ENCODE assay signal across 14 cellular contexts in genomic region chr10:132266594-132267161, GRCh38. TPM values are rescaled to one million over a fixed set of nuclear protein-coding genes. Genes with fewer than 3 reads are reported as not detected.
DNase-seq lines count a peak whose midpoint lies in the region; ATAC-seq and TF ChIP-seq lines count a peak whose summit lies in the region.
"Had no signal": no experiment of that assay in that cellular context is flagged by ENCODE, and none has a peak within 500 bp of the region (broad histone marks: within the 10 kb centered on the region; RNA-seq: fewer than 3 reads in every experiment).

No MANE protein-coding gene starts in this region.

- ATAC-seq in T-helper 17 cell (no peak), left lobe of liver (no peak), GM21423 (IDR thresholded peaks at IDR 0.05; ENCODE audit: unreplicated experiment) (no peak)
- peak; percentile 16 for ATAC-seq in stimulated activated effector memory CD8-positive, alpha-beta T cell treated with anti-CD3 and anti-CD28 coated beads, Interleukin-12 subunit alpha, Interleukin-12 subunit beta, amount 100 ng/mL, for 72 hours
- ATAC-seq: K562 had no signal

- no peaks in the 10 kb centered on the region for H3K36me3 ChIP-seq in hepatocyte (replicated peaks; ENCODE audit: insufficient read depth, low read depth)

- no peaks in the 10 kb centered on the region for H3K9me2 ChIP-seq in hepatocyte (replicated peaks; ENCODE audit: insufficient read depth)

- H3K4me3 ChIP-seq in hepatocyte = no peak overlapping the region
- H3K4me3 ChIP-seq: K562 had no signal

- WGBS in hepatocyte (ENCODE audit: low lambda C conversion rate, missing lambda C conversion rate) = 43% methylated on average over 18 of the region's 25 CpGs

- no peaks in the 10 kb centered on the region for H3K9me3 Mint-ChIP-seq in stimulated activated effector memory CD8-positive, alpha-beta T cell treated with anti-CD3 and anti-CD28 coated beads, Interleukin-12 subunit alpha, Interleukin-12 subunit beta, amount 100 ng/mL, for 72 hours

- DNase-seq in activated CD8-positive, alpha-beta memory T cell treated with anti-CD3 and anti-CD28 coated beads, Interleukin-2, amount 50 U/mL, for 4 hours = peak; percentile 8
- DNase-seq in activated CD8-positive, alpha-beta memory T cell treated with anti-CD3 and anti-CD28 coated beads for 24 hours = no peak
- DNase-seq in T-helper 17 cell (no peak), hepatocyte (ENCODE audit: low spot score) (no peak), left lobe of liver (ENCODE audit: low spot score) (no peak), kidney glomerular epithelial cell (lab: John Stamatoyannopoulos, UW) (no peak)
- no peak for DNase-seq in stimulated activated effector memory CD8-positive, alpha-beta T cell treated with anti-CD3 and anti-CD28 coated beads, Interleukin-12 subunit alpha, Interleukin-12 subunit beta, amount 100 ng/mL, for 72 hours (ENCODE audit: low spot score in 2 of 2)
- DNase-seq: CD4-positive, CD25-positive, alpha-beta regulatory T cell; DMS53; NCI-H1105; NCI-H2029; SIG-M5 had no signal

- H3K79me2 ChIP-seq in hepatocyte = no peaks in the 10 kb centered on the region

- peak overlapping the region; percentile 21 for H3K27ac Mint-ChIP-seq in T-helper 17 cell
- no peak overlapping the region for H3K27ac Mint-ChIP-seq in stimulated activated effector memory CD8-positive, alpha-beta T cell treated with anti-CD3 and anti-CD28 coated beads, Interleukin-12 subunit alpha, Interleukin-12 subunit beta, amount 100 ng/mL, for 72 hours

- H3K4me3 Mint-ChIP-seq in T-helper 17 cell = peak overlapping the region; percentile 75
- no peak overlapping the region for H3K4me3 Mint-ChIP-seq in stimulated activated effector memory CD8-positive, alpha-beta T cell treated with anti-CD3 and anti-CD28 coated beads, Interleukin-12 subunit alpha, Interleukin-12 subunit beta, amount 100 ng/mL, for 72 hours
- H3K4me3 Mint-ChIP-seq: CD4-positive, CD25-positive, alpha-beta regulatory T cell had no signal

- no peaks in the 10 kb centered on the region for H3K36me3 Mint-ChIP-seq in T-helper 17 cell (ENCODE audit: low read depth)
- no peaks in the 10 kb centered on the region for H3K36me3 Mint-ChIP-seq in stimulated activated effector memory CD8-positive, alpha-beta T cell treated with anti-CD3 and anti-CD28 coated beads, Interleukin-12 subunit alpha, Interleukin-12 subunit beta, amount 100 ng/mL, for 72 hours
- H3K36me3 Mint-ChIP-seq: CD4-positive, CD25-positive, alpha-beta regulatory T cell had no signal

- TF ChIP-seq CTCF in hepatocyte (IDR thresholded peaks at IDR 0.05; ENCODE audit: poor library complexity) = no peak

- no peak overlapping the region for H3K4me2 ChIP-seq in hepatocyte

- H3K27ac ChIP-seq in hepatocyte = peak overlapping the region; percentile 67

- H3K27me3 ChIP-seq in hepatocyte = no peaks in the 10 kb centered on the region

- no peak overlapping the region for H2AFZ ChIP-seq in hepatocyte

- peaks cover 25% of the 10 kb centered on the region for H3K4me1 Mint-ChIP-seq in T-helper 17 cell
- peaks cover 36% of the 10 kb centered on the region for H3K4me1 Mint-ChIP-seq in stimulated activated effector memory CD8-positive, alpha-beta T cell treated with anti-CD3 and anti-CD28 coated beads, Interleukin-12 subunit alpha, Interleukin-12 subunit beta, amount 100 ng/mL, for 72 hours

- H4K20me1 ChIP-seq in hepatocyte (ENCODE audit: insufficient read depth, poor library complexity, severe bottlenecking) = no peaks in the 10 kb centered on the region

- H3K27me3 Mint-ChIP-seq in T-helper 17 cell = no peaks in the 10 kb centered on the region
- H3K27me3 Mint-ChIP-seq: CD4-positive, CD25-positive, alpha-beta regulatory T cell had no signal

- H3K9me3 ChIP-seq in T-helper 17 cell (ENCODE audit: control insufficient read depth, low read length, poor library complexity, severe bottlenecking) (no peaks in the 10 kb centered on the region), hepatocyte (ENCODE audit: low read depth) (no peaks in the 10 kb centered on the region)

- peaks cover 11% of the 10 kb centered on the region for H3K4me1 ChIP-seq in hepatocyte (ENCODE audit: insufficient read depth)

RNA-seq across cellular contexts. Expression of gene STK32C, which starts 41.1 kb away (rescaled TPM):
- total RNA-seq in T-helper 17 cell (1 to 10 TPM; 7.1 to 8.4 TPM), hepatocyte (4.8 and 7.9 TPM in 2 replicates), left lobe of liver (3.3 TPM)
- polyA plus RNA-seq in hepatocyte = 9.6 and 12.2 TPM in 2 replicates
